11 cellular contexts compared by ENCODE assay signal in genomic region chr4:5888706-5889696, GRCh38. TPM values are rescaled to one million over a fixed set of nuclear protein-coding genes. Genes with fewer than 3 reads are reported as not detected.
DNase-seq lines count a peak whose midpoint lies in the region; ATAC-seq and TF ChIP-seq lines count a peak whose summit lies in the region.
"Had no signal": no experiment of that assay in that cellular context is flagged by ENCODE, and none has a peak within 500 bp of the region (broad histone marks: within the 10 kb centered on the region; RNA-seq: fewer than 3 reads in every experiment).

No MANE protein-coding gene starts in this region.

- POLR2A ChIA-PET in MCF 10A (lab: Yijun Ruan, JAX), result no interaction called here

- 12% methylated on average over 28 of the region's 28 CpGs for WGBS in thymus

- CTCF ChIA-PET in MCF 10A (lab: Yijun Ruan, JAX), result no interaction called here

- no peaks in the 10 kb centered on the region for H3K4me1 Mint-ChIP-seq in MCF 10A (ENCODE audit: insufficient read depth, unreplicated experiment)

- no peak for ATAC-seq in GM21786 (IDR thresholded peaks at IDR 0.05; ENCODE audit: unreplicated experiment)

- no peak overlapping the region for H3K27ac ChIP-seq in breast epithelium
- H3K27ac ChIP-seq in VCaP, result peak overlapping the region; percentile 64
- H3K27ac ChIP-seq in thymus (ENCODE audit: low read depth), result no peak overlapping the region
- H3K27ac ChIP-seq: C4-2B, RWPE1, thyroid gland had no signal

- intact Hi-C loops in breast epithelium (cut with DNase I; ENCODE audit: low total_unique reads) (no loop called here), MCF 10A (cut with micrococcal nuclease) (no loop called here)

- no peaks in the 10 kb centered on the region for H3K27me3 Mint-ChIP-seq in MCF 10A (ENCODE audit: insufficient read depth, unreplicated experiment)

- H3K4me1 ChIP-seq in breast epithelium (peaks cover 0 to 9% of the 10 kb centered on the region in 2 donors), thymus (ENCODE audit: control insufficient read depth, insufficient read depth, low read length) (no peaks in the 10 kb centered on the region)

- H3K4me3 ChIP-seq in breast epithelium (peak overlapping the region; percentile 38 to 68 (median 52)), iPS-18c (ENCODE audit: insufficient read depth, low read depth, low read length) (peak overlapping the region; percentile 41), thymus (ENCODE audit: low read length) (peak overlapping the region; percentile 17)

- H3K36me3 ChIP-seq in breast epithelium (no peaks in the 10 kb centered on the region), thymus (ENCODE audit: control insufficient read depth, insufficient read depth) (no peaks in the 10 kb centered on the region)
- H3K36me3 ChIP-seq: thyroid gland had no signal

- H3K36me3 Mint-ChIP-seq in MCF 10A (ENCODE audit: insufficient read depth, unreplicated experiment), result no peaks in the 10 kb centered on the region

- TF ChIP-seq CTCF in breast epithelium (IDR thresholded peaks at IDR 0.05) (no peak), MCF 10A (IDR thresholded peaks at IDR 0.05; ENCODE audit: unreplicated experiment) (no peak), VCaP (conservative IDR thresholded peaks at IDR 0.05) (no peak)

- H3K27me3 ChIP-seq in breast epithelium, result peaks cover 4 to 71% of the 10 kb centered on the region in 2 donors
- H3K27me3 ChIP-seq in thymus (ENCODE audit: control insufficient read depth, insufficient read depth), result peaks cover 77% of the 10 kb centered on the region

- DNase-seq in breast epithelium (ENCODE audit: low spot score in 2 of 2), result no peak
- DNase-seq in MCF 10A (ENCODE audit: unreplicated experiment), result no peak
- no peak for DNase-seq in hepatic stellate cell (ENCODE audit: low spot score)
- no peak for DNase-seq in AML-193 (lab: John Stamatoyannopoulos, UW)
- DNase-seq: thyroid gland had no signal

- peaks cover 6% of the 10 kb centered on the region for H3K9me3 Mint-ChIP-seq in MCF 10A (ENCODE audit: unreplicated experiment)

- no peak overlapping the region for H3K27ac Mint-ChIP-seq in MCF 10A (ENCODE audit: low read depth, unreplicated experiment)

- no peak for TF ChIP-seq POLR2A in breast epithelium (IDR thresholded peaks at IDR 0.05)

- H3K4me3 Mint-ChIP-seq in MCF 10A (ENCODE audit: unreplicated experiment), result no peak overlapping the region

- no TSS peak for BruUV-seq in MCF 10A (replicated peaks; lab: Mats Ljungman, UMichigan)

- no peaks in the 10 kb centered on the region for H3K9me3 ChIP-seq in breast epithelium
- H3K9me3 ChIP-seq in iPS-18c (ENCODE audit: control insufficient read depth, insufficient read depth, low read length), result peaks cover 2% of the 10 kb centered on the region
- no peaks in the 10 kb centered on the region for H3K9me3 ChIP-seq in thymus (ENCODE audit: control insufficient read depth)
- H3K9me3 ChIP-seq: thyroid gland had no signal

RNA-seq across cellular contexts. Expression of gene CRMP1, which starts 3.9 kb away (rescaled TPM):
- total RNA-seq in breast epithelium, result 1 to 10 TPM in 2 of 3 donors, under 1 TPM in 1; 0.44 to 1.6 (median 1.3) TPM
- not detected in 2 replicates for total RNA-seq in MCF 10A (2022)
- polyA plus RNA-seq in thymus, result 7.0 TPM
